Comparison of ENCODE assay signal across 24 cellular contexts in genomic region chr13:53408306-53408705, GRCh38.
"Had no signal": no experiment of that assay in that cellular context is flagged by ENCODE, and none has a peak within 500 bp of the region (broad histone marks: within the 10 kb centered on the region; RNA-seq: fewer than 3 reads in every experiment).

No MANE protein-coding gene starts in this region.

- H3K4me1 ChIP-seq: suprapubic skin, thyroid gland, tibial artery, tibial nerve, transverse colon, upper lobe of left lung, upper lobe of right lung, uterus, vagina had no signal

- ATAC-seq: stimulated activated effector memory CD8-positive, alpha-beta T cell treated with anti-CD3 and anti-CD28 coated beads, Interleukin-12 subunit alpha, Interleukin-12 subunit beta, amount 100 ng/mL, for 72 hours; stimulated activated memory B cell treated with anti-CD40 and anti-IgM and Interleukin-4, amounts not matched to agents 10 μg/mL and 1 μg/mL and 100 μg/mL, for 72 hours; stimulated activated naive B cell treated with anti-CD40 and anti-IgM and Interleukin-4, amounts not matched to agents 10 μg/mL and 1 μg/mL and 100 μg/mL, for 72 hours; stimulated activated naive CD8-positive, alpha-beta T cell treated with anti-CD3 and anti-CD28 coated beads, Interleukin-15, Interleukin-2, amounts not matched to agents 100 U/mL and 50 U/mL, for 24 hours had no signal

- H3K4me3 ChIP-seq: stomach, suprapubic skin, thoracic aorta, thyroid gland, tibial artery, tibial nerve, transverse colon, upper lobe of left lung, upper lobe of right lung, uterus, vagina had no signal

- H3K27ac ChIP-seq: stomach, suprapubic skin, thoracic aorta, thyroid gland, tibial artery, tibial nerve, transverse colon, upper lobe of left lung, upper lobe of right lung, uterus, vagina had no signal

- H3K27me3 ChIP-seq: stomach, suprapubic skin, thyroid gland, tibial artery, tibial nerve, transverse colon, upper lobe of left lung, upper lobe of right lung, uterus, vagina had no signal

- H3K36me3 ChIP-seq: stomach, suprapubic skin, thoracic aorta, thyroid gland, tibial artery, tibial nerve, transverse colon, upper lobe of left lung, upper lobe of right lung, uterus, vagina had no signal

- H3K9me3 ChIP-seq: stomach, suprapubic skin, thoracic aorta, thyroid gland, tibial artery, tibial nerve, transverse colon, upper lobe of left lung, upper lobe of right lung, uterus, vagina had no signal

- DNase-seq: stimulated activated CD4-positive, alpha-beta T cell treated with anti-CD3 and anti-CD28 coated beads, Interleukin-2, amount 100 ng/mL, for 48 hours; stimulated activated CD4-positive, alpha-beta T cell treated with anti-CD3 and anti-CD28 coated beads, Interleukin-4, amount 100 ng/mL, for 1 hour; stimulated activated CD4-positive, alpha-beta T cell treated with anti-CD3 and anti-CD28 coated beads, Interleukin-4, amount 100 ng/mL, for 24 hours; stimulated activated CD4-positive, alpha-beta T cell treated with anti-CD3 and anti-CD28 coated beads, Interleukin-4, amount 100 ng/mL, for 4 hours; stimulated activated CD8-positive, alpha-beta memory T cell treated with anti-CD3 and anti-CD28 coated beads, Interleukin-4, amount 100 ng/mL, for 48 hours; stimulated activated naive B cell treated with anti-CD40 and anti-IgM and Interleukin-4, amounts not matched to agents 10 μg/mL and 1 μg/mL and 100 μg/mL, for 72 hours; stimulated activated naive CD4-positive, alpha-beta T cell; stimulated activated naive CD4-positive, alpha-beta T cell treated with Interleukin-2 at 50 U/mL for 16 hours; stimulated activated naive CD8-positive, alpha-beta T cell treated with anti-CD3 and anti-CD28 coated beads, Interleukin-15, Interleukin-2, amounts not matched to agents 100 U/mL and 50 U/mL, for 24 hours; stomach; substantia nigra; thyroid gland; tibial artery; transverse colon; trophoblast cell; upper lobe of right lung; uterus had no signal
